In genomic region chr2:67255933-67256615, GRCh38 we compare ENCODE assay signal across 19 cellular contexts.
DNase-seq lines count a peak whose midpoint lies in the region; ATAC-seq and TF ChIP-seq lines count a peak whose summit lies in the region.
"Had no signal": no experiment of that assay in that cellular context is flagged by ENCODE, and none has a peak within 500 bp of the region (broad histone marks: within the 10 kb centered on the region; RNA-seq: fewer than 3 reads in every experiment).

No MANE protein-coding gene starts in this region.

- H3K27ac Mint-ChIP-seq in activated CD8-positive, alpha-beta T cell treated with anti-CD3 and anti-CD28 coated beads for 36 hours: no peak overlapping the region
- H3K27ac Mint-ChIP-seq in naive thymus-derived CD4-positive, alpha-beta T cell: no peak overlapping the region
- H3K27ac Mint-ChIP-seq: dendritic cell treated with granulocyte-macrophage colony-stimulating factor and Interleukin-4, amounts not matched to agents 40 ng/mL and 50 ng/mL, for 4 days; natural killer cell; stimulated activated naive CD8-positive, alpha-beta T cell treated with anti-CD3 and anti-CD28 coated beads, Interleukin-15, amount 100 ng/mL, for 72 hours; WTC11 had no signal

- CTCF ChIA-PET in activated CD8-positive, alpha-beta T cell treated with anti-CD3 and anti-CD28 coated beads for 36 hours (lab: Charles Lee): no interaction called here
- CTCF ChIA-PET in naive thymus-derived CD4-positive, alpha-beta T cell (lab: Charles Lee): no interaction called here

- POLR2A ChIA-PET in activated CD8-positive, alpha-beta T cell treated with anti-CD3 and anti-CD28 coated beads for 36 hours (lab: Charles Lee): no interaction called here
- POLR2A ChIA-PET in naive thymus-derived CD4-positive, alpha-beta T cell (lab: Charles Lee): no interaction called here

- H3K27ac ChIP-seq in RWPE2 (ENCODE audit: poor library complexity, severe bottlenecking): peak overlapping the region; percentile 51
- H3K27ac ChIP-seq in foreskin keratinocyte: peak overlapping the region; percentile 92
- no peak overlapping the region for H3K27ac ChIP-seq in naive thymus-derived CD4-positive, alpha-beta T cell (ENCODE audit: low read depth, low read length)
- H3K27ac ChIP-seq: C4-2B, right lobe of liver had no signal

- H3K27me3 Mint-ChIP-seq in activated CD8-positive, alpha-beta T cell treated with anti-CD3 and anti-CD28 coated beads for 36 hours: no peaks in the 10 kb centered on the region
- H3K27me3 Mint-ChIP-seq in naive thymus-derived CD4-positive, alpha-beta T cell: peaks cover 0 to 7% (median 5%) of the 10 kb centered on the region in 5 donors
- H3K27me3 Mint-ChIP-seq: dendritic cell treated with granulocyte-macrophage colony-stimulating factor and Interleukin-4, amounts not matched to agents 40 ng/mL and 50 ng/mL, for 4 days had no signal

- TF ChIP-seq CTCF in AG09309 (IDR thresholded peaks at IDR 0.05; ENCODE audit: control insufficient read depth, insufficient read depth, low read depth, low read length, missing control alignments) (no peak), HFF-Myc (IDR thresholded peaks at IDR 0.05; ENCODE audit: low read depth, low read length, missing control alignments) (no peak), RWPE2 (IDR thresholded peaks at IDR 0.05; ENCODE audit: poor library complexity, severe bottlenecking) (no peak), foreskin keratinocyte (conservative IDR thresholded peaks at IDR 0.05) (no peak)
- no peak for TF ChIP-seq CTCF in activated CD8-positive, alpha-beta T cell treated with anti-CD3 and anti-CD28 coated beads for 36 hours (IDR thresholded peaks at IDR 0.05)

- no peaks in the 10 kb centered on the region for H3K4me1 Mint-ChIP-seq in activated CD8-positive, alpha-beta T cell treated with anti-CD3 and anti-CD28 coated beads for 36 hours (ENCODE audit: low read depth)
- no peaks in the 10 kb centered on the region for H3K4me1 Mint-ChIP-seq in naive thymus-derived CD4-positive, alpha-beta T cell
- H3K4me1 Mint-ChIP-seq: natural killer cell; stimulated activated naive CD8-positive, alpha-beta T cell treated with anti-CD3 and anti-CD28 coated beads, Interleukin-15, amount 100 ng/mL, for 72 hours; WTC11 had no signal

- intact Hi-C loops in activated CD8-positive, alpha-beta T cell treated with anti-CD3 and anti-CD28 coated beads for 36 hours (cut with micrococcal nuclease): no loop called here
- intact Hi-C loops in naive thymus-derived CD4-positive, alpha-beta T cell (cut with micrococcal nuclease): no loop called here

- ATAC-seq in RWPE2 (ENCODE audit: low read depth) (peak; percentile 33), foreskin keratinocyte (peak; percentile 64)
- ATAC-seq in activated CD8-positive, alpha-beta T cell treated with anti-CD3 and anti-CD28 coated beads for 36 hours: no peak
- ATAC-seq in naive thymus-derived CD4-positive, alpha-beta T cell: no peak
- ATAC-seq: left colon; natural killer cell; right lobe of liver; stimulated activated naive CD8-positive, alpha-beta T cell treated with anti-CD3 and anti-CD28 coated beads, Interleukin-15, amount 100 ng/mL, for 72 hours; WTC11 had no signal

- no peaks in the 10 kb centered on the region for H3K9me3 ChIP-seq in RWPE2 (ENCODE audit: severe bottlenecking)
- no peaks in the 10 kb centered on the region for H3K9me3 ChIP-seq in naive thymus-derived CD4-positive, alpha-beta T cell (ENCODE audit: control insufficient read depth in 2 of 3, low read length in 3 of 3)
- H3K9me3 ChIP-seq: HAP-1, right lobe of liver had no signal

- H3K4me3 Mint-ChIP-seq in activated CD8-positive, alpha-beta T cell treated with anti-CD3 and anti-CD28 coated beads for 36 hours: no peak overlapping the region
- no peak overlapping the region for H3K4me3 Mint-ChIP-seq in naive thymus-derived CD4-positive, alpha-beta T cell
- H3K4me3 Mint-ChIP-seq: dendritic cell treated with granulocyte-macrophage colony-stimulating factor and Interleukin-4, amounts not matched to agents 40 ng/mL and 50 ng/mL, for 4 days; natural killer cell; stimulated activated naive CD8-positive, alpha-beta T cell treated with anti-CD3 and anti-CD28 coated beads, Interleukin-15, amount 100 ng/mL, for 72 hours; WTC11 had no signal

- no peaks in the 10 kb centered on the region for H3K36me3 ChIP-seq in RWPE2 (ENCODE audit: low read depth)
- no peaks in the 10 kb centered on the region for H3K36me3 ChIP-seq in naive thymus-derived CD4-positive, alpha-beta T cell (ENCODE audit: control insufficient read depth in 2 of 3, insufficient read depth in 3 of 3, low read length in 3 of 3)
- H3K36me3 ChIP-seq: HAP-1, right lobe of liver had no signal

- DNase-seq in AG09309 (ENCODE audit: low read depth) (peak; percentile 44), HFF-Myc (ENCODE audit: extremely low read depth, low read depth) (peak; percentile 45), RWPE2 (ENCODE audit: low spot score) (no peak), foreskin keratinocyte (peak; percentile 76 to 83), iPS-NIHi11 (ENCODE audit: low spot score) (no peak)
- no peak for DNase-seq in stimulated activated naive CD4-positive, alpha-beta T cell (lab: John Stamatoyannopoulos, UW)
- no peak for DNase-seq in activated CD8-positive, alpha-beta T cell treated with anti-CD3 and anti-CD28 coated beads for 36 hours
- DNase-seq in naive thymus-derived CD4-positive, alpha-beta T cell: no peak
- DNase-seq: activated CD8-positive, alpha-beta memory T cell treated with anti-CD3 and anti-CD28 coated beads, Interleukin-2, amount 50 U/mL, for 4 hours; glutamatergic neuron; left colon; MM.1S; natural killer cell; right lobe of liver; stimulated activated naive CD8-positive, alpha-beta T cell treated with anti-CD3 and anti-CD28 coated beads, Interleukin-15, amount 100 ng/mL, for 72 hours had no signal

- H3K27me3 ChIP-seq in RWPE2 (ENCODE audit: insufficient read depth, poor library complexity, severe bottlenecking) (no peaks in the 10 kb centered on the region), foreskin keratinocyte (no peaks in the 10 kb centered on the region)
- no peaks in the 10 kb centered on the region for H3K27me3 ChIP-seq in naive thymus-derived CD4-positive, alpha-beta T cell (ENCODE audit: control insufficient read depth in 2 of 2, insufficient read depth in 2 of 2, low read length in 2 of 2)
- H3K27me3 ChIP-seq: right lobe of liver had no signal

- H3K4me1 ChIP-seq in RWPE2 (ENCODE audit: insufficient read depth, poor library complexity, severe bottlenecking) (peaks cover 41% of the 10 kb centered on the region), foreskin keratinocyte (peaks cover 17% of the 10 kb centered on the region)
- no peaks in the 10 kb centered on the region for H3K4me1 ChIP-seq in naive thymus-derived CD4-positive, alpha-beta T cell (ENCODE audit: control insufficient read depth in 2 of 2, insufficient read depth in 2 of 2, low read length in 2 of 2)
- H3K4me1 ChIP-seq: HAP-1, right lobe of liver had no signal

- H3K9me3 Mint-ChIP-seq in activated CD8-positive, alpha-beta T cell treated with anti-CD3 and anti-CD28 coated beads for 36 hours: no peaks in the 10 kb centered on the region
- peaks cover 0 to 7% (median 2%) of the 10 kb centered on the region in 11 donors for H3K9me3 Mint-ChIP-seq in naive thymus-derived CD4-positive, alpha-beta T cell
- H3K9me3 Mint-ChIP-seq: WTC11 had no signal

- no peak overlapping the region for H3K4me3 ChIP-seq in AG09309 (ENCODE audit: control insufficient read depth, low read depth, low read length)
- no peak overlapping the region for H3K4me3 ChIP-seq in HFF-Myc (replicated peaks; ENCODE audit: low read depth, low read length)
- H3K4me3 ChIP-seq in RWPE2 (ENCODE audit: severe bottlenecking): no peak overlapping the region
- no peak overlapping the region for H3K4me3 ChIP-seq in naive thymus-derived CD4-positive, alpha-beta T cell (ENCODE audit: low read length)
- H3K4me3 ChIP-seq: HAP-1, right lobe of liver had no signal

- no peaks in the 10 kb centered on the region for H3K36me3 Mint-ChIP-seq in activated CD8-positive, alpha-beta T cell treated with anti-CD3 and anti-CD28 coated beads for 36 hours (ENCODE audit: low read depth)
- no peaks in the 10 kb centered on the region for H3K36me3 Mint-ChIP-seq in naive thymus-derived CD4-positive, alpha-beta T cell
- H3K36me3 Mint-ChIP-seq: natural killer cell, WTC11 had no signal

Comparison
In these comparisons a context has a peak if more than half of its experiments do, and no peak if none do; other contexts are left out.
1. DNase-seq: peak in AG09309 (single experiment), HFF-Myc (single experiment) and foreskin keratinocyte (2 of 2); none in RWPE2 (single experiment), stimulated activated naive CD4-positive, alpha-beta T cell (0 of 6), activated CD8-positive, alpha-beta T cell treated with anti-CD3 and anti-CD28 coated beads for 36 hours (single experiment), iPS-NIHi11 (single experiment) and naive thymus-derived CD4-positive, alpha-beta T cell (0 of 9).
2. ATAC-seq: peak in RWPE2 (single experiment) and foreskin keratinocyte (single experiment); none in activated CD8-positive, alpha-beta T cell treated with anti-CD3 and anti-CD28 coated beads for 36 hours (single experiment) and naive thymus-derived CD4-positive, alpha-beta T cell (single experiment).